Comparison of ENCODE assay signal across 23 cellular contexts in the genomic region with DNA sequence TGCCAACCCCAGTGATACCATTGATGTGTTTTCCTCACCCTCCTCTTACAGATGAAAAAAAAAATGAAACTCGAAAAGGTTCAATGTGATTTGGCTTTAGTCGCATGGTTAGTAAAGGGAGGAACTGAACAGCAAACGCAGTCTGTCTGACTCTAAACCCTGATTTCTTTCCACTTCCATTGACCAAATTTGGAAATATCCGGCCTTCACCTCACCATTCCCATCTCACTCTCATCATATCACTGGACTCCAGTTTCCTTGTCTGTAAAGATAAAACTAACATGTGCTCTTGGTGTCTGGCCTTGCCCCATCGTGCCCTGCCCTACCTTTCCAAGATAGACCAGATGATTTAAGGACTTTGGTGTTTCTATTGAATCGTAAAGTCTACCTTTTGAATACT. TPM values are rescaled to one million over a fixed set of nuclear protein-coding genes. Genes with fewer than 3 reads are reported as not detected.
"Had no signal": no experiment of that assay in that cellular context is flagged by ENCODE, and none has a peak within 500 bp of the region (broad histone marks: within the 10 kb centered on the region; RNA-seq: fewer than 3 reads in every experiment).

No MANE protein-coding gene starts in this region.

- H3K4me3 Mint-ChIP-seq: IgD-negative memory B cell had no signal

- H3K27me3 ChIP-seq: SJCRH30 had no signal

- H3K36me3 ChIP-seq: SJCRH30 had no signal

- H3K36me3 Mint-ChIP-seq: IgD-negative memory B cell had no signal

- ATAC-seq: Panc1, PC-3, Right ventricle myocardium inferior had no signal

- H3K4me3 ChIP-seq: SJCRH30 had no signal

- H3K27ac ChIP-seq: SJCRH30 had no signal

- H3K9me3 ChIP-seq: SJCRH30 had no signal

- H3K27ac Mint-ChIP-seq: IgD-negative memory B cell had no signal

- DNase-seq: KBM-7, MV-4-11, NCI-H1048, NCI-H1105, NCI-H1417, NCI-H1436 treated with DMSO at 0.1 percent for 48 hours, NCI-H1694, NCI-H187 treated with DMSO at 0.1 percent for 48 hours, NCI-H2029 treated with DMSO at 0.1 percent for 48 hours, NCI-H2227 treated with DMSO at 0.1 percent for 48 hours, NCI-H446, NCI-H510A, NCI-H524 treated with DMSO at 0.1 percent for 48 hours, NCI-H69, NCI-H774, PC-3, SHP77 treated with DMSO at 0.1 percent for 48 hours, SJCRH30 had no signal

- H3K4me1 Mint-ChIP-seq: IgD-negative memory B cell had no signal

RNA-seq across cellular contexts. Expression of a gene that starts 48.7 kb away (rescaled TPM):
- total RNA-seq: HT1080, LHCN-M2, Right ventricle myocardium inferior, SJCRH30 had no signal
- polyA plus RNA-seq: IgD-negative memory B cell had no signal
